Comparison of ENCODE assay signal across 34 cellular contexts in the genomic region with DNA sequence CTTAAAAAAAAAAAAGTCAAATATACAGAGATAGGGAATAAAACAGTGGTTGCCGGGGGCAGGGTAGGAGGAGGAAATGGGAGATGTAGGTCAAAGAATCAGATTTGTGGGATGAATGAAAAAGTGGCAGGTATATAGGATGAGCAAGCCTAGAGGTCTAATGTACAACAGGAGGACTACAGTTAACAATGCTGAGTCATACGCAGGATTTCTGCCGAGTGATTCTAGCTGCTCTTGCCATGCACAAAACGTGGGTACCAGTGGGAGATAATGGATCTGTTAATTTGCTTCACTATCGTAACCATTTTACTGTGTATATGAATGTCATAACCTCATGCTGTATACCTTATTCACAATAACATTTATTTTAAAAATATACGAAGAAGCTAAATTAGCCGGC. TPM values are rescaled to one million over a fixed set of nuclear protein-coding genes. Genes with fewer than 3 reads are reported as not detected.
"Had no signal": no experiment of that assay in that cellular context is flagged by ENCODE, and none has a peak within 500 bp of the region (broad histone marks: within the 10 kb centered on the region; RNA-seq: fewer than 3 reads in every experiment).

No MANE protein-coding gene starts in this region.

- H3K27ac ChIP-seq: brain microvascular endothelial cell, cardiac muscle cell, colonic mucosa, gastrocnemius medialis, heart left ventricle had no signal

- H3K9me3 ChIP-seq: colonic mucosa, gastrocnemius medialis, heart left ventricle had no signal

- H3K27me3 ChIP-seq: brain microvascular endothelial cell, cardiac muscle cell, colonic mucosa, gastrocnemius medialis had no signal

- H3K4me3 ChIP-seq: cardiac muscle cell, colonic mucosa, gastrocnemius medialis, heart left ventricle had no signal

- DNase-seq: activated CD4-positive, alpha-beta memory T cell treated with anti-CD3 and anti-CD28 coated beads for 36 hours; activated CD4-positive, alpha-beta T cell treated with anti-CD3 and anti-CD28 coated beads for 36 hours; activated CD4-positive, alpha-beta T cell treated with anti-CD3 and anti-CD28 coated beads, Interleukin-2, amount 10 ng/mL, durations not matched to agents 24 days and 14 days; activated CD4-positive, CD25-positive, alpha-beta regulatory T cell; activated CD4-positive, CD25-positive, alpha-beta regulatory T cell treated with anti-CD3 and anti-CD28 coated beads, Interleukin-2, amount 50 U/mL, for 72 hours; activated CD8-positive, alpha-beta memory T cell treated with anti-CD3 and anti-CD28 coated beads, Interleukin-2, amount 10 ng/mL, durations not matched to agents 7 days and 5 days; activated CD8-positive, alpha-beta memory T cell treated with anti-CD3 and anti-CD28 coated beads, Interleukin-2, amount 50 U/mL, for 4 hours; activated CD8-positive, alpha-beta T cell treated with anti-CD3 and anti-CD28 coated beads, Interleukin-2, amount 10 ng/mL, durations not matched to agents 7 days and 5 days; activated gamma-delta T cell; activated naive CD4-positive, alpha-beta T cell; activated naive CD4-positive, alpha-beta T cell treated with anti-CD3 and anti-CD28 coated beads, Interleukin-2, amount 50 U/mL, for 16 hours; activated T-cell treated with anti-CD3 and anti-CD28 coated beads, Interleukin-2, amount 50 U/mL, for 1 hour; activated T-cell treated with anti-CD3 and anti-CD28 coated beads, Interleukin-2, amount 50 U/mL, for 48 hours; amniotic stem cell; anterior cingulate cortex; brain microvascular endothelial cell; central memory CD4-positive, alpha-beta T cell; cerebellar nuclear complex; colonic mucosa; effector CD8-positive, alpha-beta T cell; foreskin fibroblast; gastrocnemius medialis; glutamatergic neuron; heart left ventricle; T-helper 2 cell had no signal

- H3K36me3 ChIP-seq: brain microvascular endothelial cell, cardiac muscle cell, colonic mucosa, gastrocnemius medialis, heart left ventricle had no signal

- ATAC-seq: activated CD4-positive, alpha-beta T cell treated with anti-CD3 and anti-CD28 coated beads for 36 hours; activated CD8-positive, alpha-beta memory T cell treated with anti-CD3 and anti-CD28 coated beads, Interleukin-2, amount 10 ng/mL, durations not matched to agents 7 days and 5 days; activated CD8-positive, alpha-beta T cell treated with anti-CD3 and anti-CD28 coated beads, Interleukin-2, amount 10 ng/mL, durations not matched to agents 7 days and 5 days; esophagus mucosa; gastrocnemius medialis; heart left ventricle had no signal

- H3K4me1 ChIP-seq: gastrocnemius medialis, heart left ventricle had no signal

RNA-seq across cellular contexts. Expression of gene MTNR1A, which starts 10.7 kb away (rescaled TPM):
- total RNA-seq: activated CD4-positive, alpha-beta memory T cell treated with anti-CD3 and anti-CD28 coated beads for 36 hours; activated CD4-positive, alpha-beta T cell treated with anti-CD3 and anti-CD28 coated beads for 36 hours; activated CD4-positive, alpha-beta T cell treated with anti-CD3 and anti-CD28 coated beads, Interleukin-2, amount 10 ng/mL, durations not matched to agents 24 days and 14 days; activated CD8-positive, alpha-beta memory T cell treated with anti-CD3 and anti-CD28 coated beads for 36 hours; activated CD8-positive, alpha-beta memory T cell treated with anti-CD3 and anti-CD28 coated beads, Interleukin-2, amount 10 ng/mL, durations not matched to agents 7 days and 5 days; activated CD8-positive, alpha-beta T cell treated with anti-CD3 and anti-CD28 coated beads, Interleukin-2, amount 10 ng/mL, durations not matched to agents 7 days and 5 days; activated T-helper 1 cell treated with anti-CD3 and anti-CD28 coated beads, Interleukin-12 subunit alpha, Interleukin-12 subunit beta, Interleukin-2, Interleukin-4 antibody, amounts not matched to agents 30 ng/mL and 10 ng/mL and 1 ng/mL, durations not matched to agents 14 hours and 24 hours and 36 hours; activated T-helper 2 cell treated with anti-CD3 and anti-CD28 coated beads, Interferon-gamma antibody, Interleukin-2, Interleukin-4, amounts not matched to agents 10 μg/mL and 5 μg/mL and 100 μg/mL, durations not matched to agents 14 hours and 24 hours and 36 hours; dermis microvascular lymphatic vessel endothelial cell; endothelial cell of umbilical vein; epithelial cell of proximal tubule; esophagus mucosa; gastrocnemius medialis; heart left ventricle; T-helper 1 cell treated with Interleukin-12 subunit alpha and Interleukin-12 subunit beta and Interleukin-4 antibody, amounts not matched to agents 30 ng/mL and 1 ng/mL, for 36 hours had no signal
- polyA plus RNA-seq: endothelial cell of umbilical vein, heart left ventricle had no signal
